ENCODE assay signal across 7 cellular contexts in genomic region chr16:29807426-29808218, GRCh38. TPM values are rescaled to one million over a fixed set of nuclear protein-coding genes. Genes with fewer than 3 reads are reported as not detected.
DNase-seq lines count a peak whose midpoint lies in the region; TF ChIP-seq lines count a peak whose summit lies in the region.

No MANE protein-coding gene starts in this region.

- peaks cover 15 to 26% (median 22%) of the 10 kb centered on the region in 4 donors for H3K36me3 ChIP-seq in stomach

- peaks cover 0 to 11% (median 0%) of the 10 kb centered on the region in 3 donors for H3K27me3 ChIP-seq in stomach

- peaks cover 17% of the 10 kb centered on the region for H3K36me3 Mint-ChIP-seq in neural crest cell (ENCODE audit: low read depth)

- TF ChIP-seq EP300 in stomach (IDR thresholded peaks at IDR 0.05), result no peak

- peak overlapping the region; percentile 88 to 96 (median 94) for H3K27ac ChIP-seq in stomach

- peak; percentile 56 for TF ChIP-seq CTCF in GM13977 (IDR thresholded peaks at IDR 0.05; ENCODE audit: extremely low read depth, insufficient read depth, missing control alignments)
- TF ChIP-seq CTCF in fibroblast of villous mesenchyme (IDR thresholded peaks at IDR 0.05; ENCODE audit: insufficient read depth, low read depth, low read length), result peak; percentile 54
- peak; percentile 57 for TF ChIP-seq CTCF in neural crest cell (conservative IDR thresholded peaks at IDR 0.05)
- peak in 5 of 7 experiments; percentile 27 to 54 (median 27) for TF ChIP-seq CTCF in stomach (IDR thresholded peaks at IDR 0.05)

- H3K4me3 Mint-ChIP-seq in neural crest cell, result peak overlapping the region; percentile 91

- no peaks in the 10 kb centered on the region for H3K9me3 ChIP-seq in stomach

- peak; percentile 87 for DNase-seq in GM13977 (ENCODE audit: low spot score)
- DNase-seq in LoVo (ENCODE audit: low spot score), result peak; percentile 89
- peak; percentile 39 for DNase-seq in SIG-M5 (lab: John Stamatoyannopoulos, UW)
- DNase-seq in activated gamma-delta T cell treated with anti-CD3 and anti-CD28 coated beads, Interleukin-2, amount 50 U/mL, for 16 hours (ENCODE audit: low read depth), result peak; percentile 75
- DNase-seq in fibroblast of villous mesenchyme (ENCODE audit: low read depth), result peak; percentile 96
- DNase-seq in neural crest cell (ENCODE audit: low read depth, low spot score), result peak; percentile 71
- DNase-seq in stomach, result peak; percentile 89

- H3K9me3 Mint-ChIP-seq in neural crest cell, result no peaks in the 10 kb centered on the region

- H3K4me1 ChIP-seq in stomach, result peaks cover 61 to 69% (median 68%) of the 10 kb centered on the region in 4 donors

- in situ Hi-C loops in GM13977 (cut with MboI; ENCODE audit: low pct_unique_long_range_greater_than_20kb, low sequenced_read_pairs, unreplicated experiment), result no loop called here

- intact Hi-C loops in stomach (cut with DNase I; ENCODE audit: low total_unique reads), result loop anchor here (5.0 kb wide), 1 partner anchor 50 kb away; no protein-coding TSS in a partner anchor

- no peak for TF ChIP-seq POLR2A in stomach (IDR thresholded peaks at IDR 0.05)

- peak overlapping the region; percentile 68 for H3K4me3 ChIP-seq in fibroblast of villous mesenchyme (ENCODE audit: low read depth, low read length)
- peak overlapping the region; percentile 53 to 71 (median 67) for H3K4me3 ChIP-seq in stomach

- H3K27ac Mint-ChIP-seq in neural crest cell (ENCODE audit: unreplicated experiment), result peak overlapping the region; percentile 97

- 0 to 2% (median 1%) methylated on average over 9 to 69 of the region's 69 CpGs for WGBS in stomach, 5 donors

- H3K27me3 Mint-ChIP-seq in neural crest cell (ENCODE audit: low read depth), result peaks cover 25% of the 10 kb centered on the region

- H3K4me1 Mint-ChIP-seq in neural crest cell, result peaks cover 59% of the 10 kb centered on the region

RNA-seq across cellular contexts. Expression of gene MAZ, which starts 1.3 kb away (rescaled TPM):
- total RNA-seq in fibroblast of villous mesenchyme (166 and 269 TPM in 2 replicates), neural crest cell (605 and 635 TPM in 2 replicates), stomach (100 to 1,000 TPM in 4 of 5 donors, 10 to 100 TPM in 1; 11.7 to 865 (median 117) TPM)
- 100 to 1,000 TPM in 2 of 3 donors, 10 to 100 TPM in 1; 79.9 to 160 (median 102) TPM for polyA plus RNA-seq in stomach

RNA-seq across cellular contexts. Expression of gene PRRT2, which starts 4.4 kb away (rescaled TPM):
- 3.0 and 3.2 TPM in 2 replicates for total RNA-seq in fibroblast of villous mesenchyme
- total RNA-seq in neural crest cell, result 18.6 and 21.2 TPM in 2 replicates
- 10 to 100 TPM in 1 of 5 donors, 1 to 10 TPM in 2, not detected in 2; 4.0 to 17.4 (median 4.6) TPM for total RNA-seq in stomach
- under 1 TPM in 2 of 3 donors, not detected in 1; 0.62 to 0.83 TPM for polyA plus RNA-seq in stomach

RNA-seq across cellular contexts. Expression of gene PAGR1, which starts 8.3 kb away (rescaled TPM):
- total RNA-seq in fibroblast of villous mesenchyme, result 20.3 and 20.7 TPM in 2 replicates
- total RNA-seq in neural crest cell, result 47.6 and 48.4 TPM in 2 replicates
- 100 to 1,000 TPM in 1 of 5 donors, 10 to 100 TPM in 3, 1 to 10 TPM in 1; 7.1 to 124 (median 19.8) TPM for total RNA-seq in stomach
- polyA plus RNA-seq in stomach, result 10 to 100 TPM; 24.0 to 31.6 (median 27.1) TPM

RNA-seq across cellular contexts. Expression of gene MVP, which starts 12.6 kb away (rescaled TPM):
- 211 and 250 TPM in 2 replicates for total RNA-seq in fibroblast of villous mesenchyme
- 1.6 and 2.1 TPM in 2 replicates for total RNA-seq in neural crest cell
- 100 to 1,000 TPM in 4 of 5 donors, 10 to 100 TPM in 1; 92.2 to 453 (median 154) TPM for total RNA-seq in stomach
- polyA plus RNA-seq in stomach, result 100 to 1,000 TPM; 101 to 122 (median 116) TPM

RNA-seq across cellular contexts. Expression of gene KIF22, which starts 17.1 kb away (rescaled TPM):
- 32.5 and 45.3 TPM in 2 replicates for total RNA-seq in fibroblast of villous mesenchyme
- total RNA-seq in neural crest cell, result 162 and 173 TPM in 2 replicates
- total RNA-seq in stomach, result 100 to 1,000 TPM in 1 of 5 donors, 10 to 100 TPM in 4; 11.1 to 229 (median 26.8) TPM
- 10 to 100 TPM; 53.6 to 88.5 (median 59.2) TPM for polyA plus RNA-seq in stomach

Comparison
In these comparisons a context has a peak if more than half of its experiments do, and no peak if none do; other contexts are left out.
1. Peak in every context shown above with its lines: DNase-seq, H3K4me3 ChIP-seq and H3K27ac ChIP-seq.
2. DNase-seq: peak in every context shown above with its lines; median percentile 96 in fibroblast of villous mesenchyme; 89 in LoVo; 89 in stomach; 87 in GM13977; 75 in activated gamma-delta T cell treated with anti-CD3 and anti-CD28 coated beads, Interleukin-2, amount 50 U/mL, for 16 hours; 71 in neural crest cell; 39 in SIG-M5.